1 cellular context compared by ENCODE assay signal in the genomic region with DNA sequence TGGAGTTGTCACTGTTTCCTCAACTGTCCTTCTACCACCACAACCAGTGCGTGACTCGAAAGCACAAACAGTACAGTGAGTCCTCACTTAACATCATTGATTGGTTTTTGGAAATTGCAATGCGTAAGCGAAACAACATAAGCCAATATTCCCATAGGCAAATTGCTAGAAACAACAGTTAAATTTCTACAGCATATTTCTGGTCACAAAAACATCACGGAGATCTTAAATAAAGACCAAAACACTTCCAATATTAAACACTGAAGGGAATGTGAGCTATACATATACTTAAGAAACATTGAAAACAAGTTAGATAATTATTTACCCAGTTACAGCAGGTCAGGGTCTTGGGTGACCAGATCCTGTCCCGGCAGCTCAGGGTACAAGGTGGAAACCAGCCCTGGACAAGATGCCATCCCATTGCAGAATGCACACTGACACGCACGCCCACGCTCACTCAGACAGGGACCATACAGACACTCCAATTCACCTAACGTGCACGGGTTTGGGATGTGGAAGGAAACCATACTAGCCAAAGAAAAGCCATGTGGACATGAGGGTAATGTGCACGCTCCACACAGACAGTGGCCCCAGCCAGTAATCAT.
A peak's percentile ranks its signal among the peaks of the same experiment; 100 is the strongest.
TF ChIP-seq lines count a peak whose summit lies in the region.

No MANE protein-coding gene starts in this region.

TF ChIP-seq in HepG2, 621 proteins besides CTCF, POLR2A, EP300 and RAD21 (continued from another document and continues in another):
- TF ChIP-seq, protein P1, sequence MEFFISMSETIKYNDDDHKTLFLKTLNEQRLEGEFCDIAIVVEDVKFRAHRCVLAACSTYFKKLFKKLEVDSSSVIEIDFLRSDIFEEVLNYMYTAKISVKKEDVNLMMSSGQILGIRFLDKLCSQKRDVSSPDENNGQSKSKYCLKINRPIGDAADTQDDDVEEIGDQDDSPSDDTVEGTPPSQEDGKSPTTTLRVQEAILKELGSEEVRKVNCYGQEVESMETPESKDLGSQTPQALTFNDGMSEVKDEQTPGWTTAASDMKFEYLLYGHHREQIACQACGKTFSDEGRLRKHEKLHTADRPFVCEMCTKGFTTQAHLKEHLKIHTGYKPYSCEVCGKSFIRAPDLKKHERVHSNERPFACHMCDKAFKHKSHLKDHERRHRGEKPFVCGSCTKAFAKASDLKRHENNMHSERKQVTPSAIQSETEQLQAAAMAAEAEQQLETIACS (CRISPR knock-in tag; IDR thresholded peaks at IDR 0.05) = no peak
- peak; percentile 35 for TF ChIP-seq SAP130 (CRISPR knock-in tag; IDR thresholded peaks at IDR 0.05; ENCODE audit: low read depth)
- TF ChIP-seq ELF4 (CRISPR knock-in tag; IDR thresholded peaks at IDR 0.05; ENCODE audit: borderline replicate concordance) = no peak
- TF ChIP-seq HNRNPLL (IDR thresholded peaks at IDR 0.05; ENCODE audit: low read depth, low read length, poor library complexity, severe bottlenecking) = no peak
- no peak for TF ChIP-seq MBNL3 (CRISPR knock-in tag; conservative IDR thresholded peaks at IDR 0.05)
- no peak for TF ChIP-seq NR2F2 (IDR thresholded peaks at IDR 0.05; ENCODE audit: borderline replicate concordance, low read depth)
- TF ChIP-seq ZSCAN20 (CRISPR knock-in tag; IDR thresholded peaks at IDR 0.05; ENCODE audit: borderline replicate concordance) = no peak
- TF ChIP-seq ASH2L (IDR thresholded peaks at IDR 0.05; ENCODE audit: insufficient read length, low read depth, low read length) = no peak
- TF ChIP-seq FOXK2 (IDR thresholded peaks at IDR 0.05) = no peak
- TF ChIP-seq, protein P2, sequence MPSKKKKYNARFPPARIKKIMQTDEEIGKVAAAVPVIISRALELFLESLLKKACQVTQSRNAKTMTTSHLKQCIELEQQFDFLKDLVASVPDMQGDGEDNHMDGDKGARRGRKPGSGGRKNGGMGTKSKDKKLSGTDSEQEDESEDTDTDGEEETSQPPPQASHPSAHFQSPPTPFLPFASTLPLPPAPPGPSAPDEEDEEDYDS (CRISPR knock-in tag; IDR thresholded peaks at IDR 0.05) = peak; percentile 32; the same call in 1 of the 2 replicates
- TF ChIP-seq ZNF225 (CRISPR knock-in tag; IDR thresholded peaks at IDR 0.05) = no peak
- TF ChIP-seq ZBTB20 (CRISPR knock-in tag; IDR thresholded peaks at IDR 0.05; ENCODE audit: borderline replicate concordance, low read depth) = peak; percentile 44; the same call in 1 of the 2 replicates
- TF ChIP-seq HES4 (CRISPR knock-in tag; IDR thresholded peaks at IDR 0.05; ENCODE audit: borderline replicate concordance) = no peak
- no peak for TF ChIP-seq PHF21A (CRISPR knock-in tag; IDR thresholded peaks at IDR 0.05)
- TF ChIP-seq MEF2D (CRISPR knock-in tag; IDR thresholded peaks at IDR 0.05) = peak; percentile 38; the same call in 1 of the 2 replicates
- no peak for TF ChIP-seq KAT2B (IDR thresholded peaks at IDR 0.05; ENCODE audit: borderline replicate concordance, low read depth, low read length)
- peak; percentile 75 for TF ChIP-seq GATAD2A (CRISPR knock-in tag; IDR thresholded peaks at IDR 0.05)
- no peak for TF ChIP-seq JDP2 (CRISPR knock-in tag; IDR thresholded peaks at IDR 0.05; ENCODE audit: borderline replicate concordance)
- no peak for TF ChIP-seq ZNF660 (CRISPR knock-in tag; IDR thresholded peaks at IDR 0.05; ENCODE audit: borderline replicate concordance, low read depth)
- TF ChIP-seq ZEB1 (IDR thresholded peaks at IDR 0.05; ENCODE audit: insufficient replicate concordance, low read depth) = no peak
- TF ChIP-seq TEAD3 (CRISPR knock-in tag; optimal IDR thresholded peaks at IDR 0.05; ENCODE audit: borderline replicate concordance) = peak; percentile 51
- peak; percentile 47 for TF ChIP-seq PHF5A (CRISPR knock-in tag; IDR thresholded peaks at IDR 0.05; ENCODE audit: low read depth, unreplicated experiment)
- TF ChIP-seq, protein P3, sequence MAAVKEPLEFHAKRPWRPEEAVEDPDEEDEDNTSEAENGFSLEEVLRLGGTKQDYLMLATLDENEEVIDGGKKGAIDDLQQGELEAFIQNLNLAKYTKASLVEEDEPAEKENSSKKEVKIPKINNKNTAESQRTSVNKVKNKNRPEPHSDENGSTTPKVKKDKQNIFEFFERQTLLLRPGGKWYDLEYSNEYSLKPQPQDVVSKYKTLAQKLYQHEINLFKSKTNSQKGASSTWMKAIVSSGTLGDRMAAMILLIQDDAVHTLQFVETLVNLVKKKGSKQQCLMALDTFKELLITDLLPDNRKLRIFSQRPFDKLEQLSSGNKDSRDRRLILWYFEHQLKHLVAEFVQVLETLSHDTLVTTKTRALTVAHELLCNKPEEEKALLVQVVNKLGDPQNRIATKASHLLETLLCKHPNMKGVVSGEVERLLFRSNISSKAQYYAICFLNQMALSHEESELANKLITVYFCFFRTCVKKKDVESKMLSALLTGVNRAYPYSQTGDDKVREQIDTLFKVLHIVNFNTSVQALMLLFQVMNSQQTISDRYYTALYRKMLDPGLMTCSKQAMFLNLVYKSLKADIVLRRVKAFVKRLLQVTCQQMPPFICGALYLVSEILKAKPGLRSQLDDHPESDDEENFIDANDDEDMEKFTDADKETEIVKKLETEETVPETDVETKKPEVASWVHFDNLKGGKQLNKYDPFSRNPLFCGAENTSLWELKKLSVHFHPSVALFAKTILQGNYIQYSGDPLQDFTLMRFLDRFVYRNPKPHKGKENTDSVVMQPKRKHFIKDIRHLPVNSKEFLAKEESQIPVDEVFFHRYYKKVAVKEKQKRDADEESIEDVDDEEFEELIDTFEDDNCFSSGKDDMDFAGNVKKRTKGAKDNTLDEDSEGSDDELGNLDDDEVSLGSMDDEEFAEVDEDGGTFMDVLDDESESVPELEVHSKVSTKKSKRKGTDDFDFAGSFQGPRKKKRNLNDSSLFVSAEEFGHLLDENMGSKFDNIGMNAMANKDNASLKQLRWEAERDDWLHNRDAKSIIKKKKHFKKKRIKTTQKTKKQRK (IDR thresholded peaks at IDR 0.05; ENCODE audit: low read length) = no peak
- TF ChIP-seq ZNF607 (CRISPR knock-in tag; IDR thresholded peaks at IDR 0.05; ENCODE audit: borderline replicate concordance) = no peak
- TF ChIP-seq ZNF292 (CRISPR knock-in tag; IDR thresholded peaks at IDR 0.05; ENCODE audit: borderline replicate concordance, low read depth) = no peak
- TF ChIP-seq, protein P4, sequence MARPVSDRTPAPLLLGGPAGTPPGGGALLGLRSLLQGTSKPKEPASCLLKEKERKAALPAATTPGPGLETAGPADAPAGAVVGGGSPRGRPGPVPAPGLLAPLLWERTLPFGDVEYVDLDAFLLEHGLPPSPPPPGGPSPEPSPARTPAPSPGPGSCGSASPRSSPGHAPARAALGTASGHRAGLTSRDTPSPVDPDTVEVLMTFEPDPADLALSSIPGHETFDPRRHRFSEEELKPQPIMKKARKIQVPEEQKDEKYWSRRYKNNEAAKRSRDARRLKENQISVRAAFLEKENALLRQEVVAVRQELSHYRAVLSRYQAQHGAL (CRISPR knock-in tag; IDR thresholded peaks at IDR 0.05; ENCODE audit: not compliant biosample characterization) = no peak
- TF ChIP-seq, protein P5, sequence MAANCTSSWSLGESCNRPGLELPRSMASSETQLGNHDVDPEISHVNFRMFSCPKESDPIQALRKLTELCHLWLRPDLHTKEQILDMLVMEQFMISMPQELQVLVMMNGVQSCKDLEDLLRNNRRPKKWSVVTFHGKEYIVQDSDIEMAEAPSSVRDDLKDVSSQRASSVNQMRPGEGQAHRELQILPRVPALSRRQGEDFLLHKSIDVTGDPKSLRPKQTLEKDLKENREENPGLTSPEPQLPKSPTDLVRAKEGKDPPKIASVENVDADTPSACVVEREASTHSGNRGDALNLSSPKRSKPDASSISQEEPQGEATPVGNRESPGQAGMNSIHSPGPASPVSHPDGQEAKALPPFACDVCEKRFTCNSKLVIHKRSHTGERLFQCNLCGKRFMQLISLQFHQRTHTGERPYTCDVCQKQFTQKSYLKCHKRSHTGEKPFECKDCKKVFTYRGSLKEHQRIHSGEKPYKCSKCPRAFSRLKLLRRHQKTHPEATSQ (CRISPR knock-in tag; IDR thresholded peaks at IDR 0.05; ENCODE audit: borderline replicate concordance) = no peak
- TF ChIP-seq HOXD1 (CRISPR knock-in tag; IDR thresholded peaks at IDR 0.05) = no peak
- TF ChIP-seq TSC22D2 (CRISPR knock-in tag; IDR thresholded peaks at IDR 0.05; ENCODE audit: borderline replicate concordance) = no peak
- no peak for TF ChIP-seq CBFB (CRISPR knock-in tag; IDR thresholded peaks at IDR 0.05)
- TF ChIP-seq ZNF672 (CRISPR knock-in tag; IDR thresholded peaks at IDR 0.05) = no peak
- TF ChIP-seq MED1 (CRISPR knock-in tag; IDR thresholded peaks at IDR 0.05) = peak; percentile 92
- no peak for TF ChIP-seq NFE2 (CRISPR knock-in tag; IDR thresholded peaks at IDR 0.05)
- TF ChIP-seq HNRNPUL1 (IDR thresholded peaks at IDR 0.05; ENCODE audit: low read depth, low read length) = no peak
- TF ChIP-seq SRF (IDR thresholded peaks at IDR 0.05; ENCODE audit: low read depth, low read length) = no peak
- no peak for TF ChIP-seq ZFP37 (CRISPR knock-in tag; IDR thresholded peaks at IDR 0.05; ENCODE audit: borderline replicate concordance)
- TF ChIP-seq TCF7L2 (IDR thresholded peaks at IDR 0.05; ENCODE audit: low read depth, low read length) = no peak
- TF ChIP-seq, protein P6, sequence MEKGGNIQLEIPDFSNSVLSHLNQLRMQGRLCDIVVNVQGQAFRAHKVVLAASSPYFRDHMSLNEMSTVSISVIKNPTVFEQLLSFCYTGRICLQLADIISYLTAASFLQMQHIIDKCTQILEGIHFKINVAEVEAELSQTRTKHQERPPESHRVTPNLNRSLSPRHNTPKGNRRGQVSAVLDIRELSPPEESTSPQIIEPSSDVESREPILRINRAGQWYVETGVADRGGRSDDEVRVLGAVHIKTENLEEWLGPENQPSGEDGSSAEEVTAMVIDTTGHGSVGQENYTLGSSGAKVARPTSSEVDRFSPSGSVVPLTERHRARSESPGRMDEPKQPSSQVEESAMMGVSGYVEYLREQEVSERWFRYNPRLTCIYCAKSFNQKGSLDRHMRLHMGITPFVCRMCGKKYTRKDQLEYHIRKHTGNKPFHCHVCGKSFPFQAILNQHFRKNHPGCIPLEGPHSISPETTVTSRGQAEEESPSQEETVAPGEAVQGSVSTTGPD (CRISPR knock-in tag; IDR thresholded peaks at IDR 0.05) = no peak
- no peak for TF ChIP-seq ZNF652 (CRISPR knock-in tag; IDR thresholded peaks at IDR 0.05; ENCODE audit: borderline replicate concordance, low read depth)
- TF ChIP-seq FLYWCH1 (CRISPR knock-in tag; IDR thresholded peaks at IDR 0.05) = no peak
- peak; percentile 43; the same call in 1 of the 2 replicates for TF ChIP-seq HOXA3 (CRISPR knock-in tag; IDR thresholded peaks at IDR 0.05)
- no peak for TF ChIP-seq ZNF772 (CRISPR knock-in tag; IDR thresholded peaks at IDR 0.05)
- TF ChIP-seq, protein P7, sequence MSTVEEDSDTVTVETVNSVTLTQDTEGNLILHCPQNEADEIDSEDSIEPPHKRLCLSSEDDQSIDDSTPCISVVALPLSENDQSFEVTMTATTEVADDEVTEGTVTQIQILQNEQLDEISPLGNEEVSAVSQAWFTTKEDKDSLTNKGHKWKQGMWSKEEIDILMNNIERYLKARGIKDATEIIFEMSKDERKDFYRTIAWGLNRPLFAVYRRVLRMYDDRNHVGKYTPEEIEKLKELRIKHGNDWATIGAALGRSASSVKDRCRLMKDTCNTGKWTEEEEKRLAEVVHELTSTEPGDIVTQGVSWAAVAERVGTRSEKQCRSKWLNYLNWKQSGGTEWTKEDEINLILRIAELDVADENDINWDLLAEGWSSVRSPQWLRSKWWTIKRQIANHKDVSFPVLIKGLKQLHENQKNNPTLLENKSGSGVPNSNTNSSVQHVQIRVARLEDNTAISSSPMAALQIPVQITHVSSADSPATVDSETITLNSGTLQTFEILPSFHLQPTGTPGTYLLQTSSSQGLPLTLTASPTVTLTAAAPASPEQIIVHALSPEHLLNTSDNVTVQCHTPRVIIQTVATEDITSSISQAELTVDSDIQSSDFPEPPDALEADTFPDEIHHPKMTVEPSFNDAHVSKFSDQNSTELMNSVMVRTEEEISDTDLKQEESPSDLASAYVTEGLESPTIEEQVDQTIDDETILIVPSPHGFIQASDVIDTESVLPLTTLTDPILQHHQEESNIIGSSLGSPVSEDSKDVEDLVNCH (CRISPR knock-in tag; IDR thresholded peaks at IDR 0.05) = no peak
- TF ChIP-seq ZNF761 (CRISPR knock-in tag; conservative IDR thresholded peaks at IDR 0.05) = no peak
- no peak for TF ChIP-seq BHLHE40 (IDR thresholded peaks at IDR 0.05; ENCODE audit: low read length)
- no peak for TF ChIP-seq FOXM1 (CRISPR knock-in tag; IDR thresholded peaks at IDR 0.05)
- TF ChIP-seq, protein P8, sequence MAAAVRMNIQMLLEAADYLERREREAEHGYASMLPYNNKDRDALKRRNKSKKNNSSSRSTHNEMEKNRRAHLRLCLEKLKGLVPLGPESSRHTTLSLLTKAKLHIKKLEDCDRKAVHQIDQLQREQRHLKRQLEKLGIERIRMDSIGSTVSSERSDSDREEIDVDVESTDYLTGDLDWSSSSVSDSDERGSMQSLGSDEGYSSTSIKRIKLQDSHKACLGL (CRISPR knock-in tag; IDR thresholded peaks at IDR 0.05) = no peak
- TF ChIP-seq, protein P9, sequence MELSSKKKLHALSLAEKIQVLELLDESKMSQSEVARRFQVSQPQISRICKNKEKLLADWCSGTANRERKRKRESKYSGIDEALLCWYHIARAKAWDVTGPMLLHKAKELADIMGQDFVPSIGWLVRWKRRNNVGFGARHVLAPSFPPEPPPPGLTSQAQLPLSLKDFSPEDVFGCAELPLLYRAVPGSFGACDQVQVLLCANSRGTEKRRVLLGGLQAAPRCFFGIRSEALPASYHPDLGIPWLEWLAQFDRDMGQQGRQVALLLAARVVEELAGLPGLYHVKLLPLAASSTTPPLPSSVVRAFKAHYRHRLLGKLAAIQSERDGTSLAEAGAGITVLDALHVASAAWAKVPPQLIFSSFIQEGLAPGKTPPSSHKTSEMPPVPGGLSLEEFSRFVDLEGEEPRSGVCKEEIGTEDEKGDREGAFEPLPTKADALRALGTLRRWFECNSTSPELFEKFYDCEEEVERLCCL (CRISPR knock-in tag; IDR thresholded peaks at IDR 0.05; ENCODE audit: borderline replicate concordance) = 0 out of 2 replicates have a peak, but pooled peaks have one; percentile 49
- TF ChIP-seq, protein P10, sequence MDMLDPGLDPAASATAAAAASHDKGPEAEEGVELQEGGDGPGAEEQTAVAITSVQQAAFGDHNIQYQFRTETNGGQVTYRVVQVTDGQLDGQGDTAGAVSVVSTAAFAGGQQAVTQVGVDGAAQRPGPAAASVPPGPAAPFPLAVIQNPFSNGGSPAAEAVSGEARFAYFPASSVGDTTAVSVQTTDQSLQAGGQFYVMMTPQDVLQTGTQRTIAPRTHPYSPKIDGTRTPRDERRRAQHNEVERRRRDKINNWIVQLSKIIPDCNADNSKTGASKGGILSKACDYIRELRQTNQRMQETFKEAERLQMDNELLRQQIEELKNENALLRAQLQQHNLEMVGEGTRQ (IDR thresholded peaks at IDR 0.05; ENCODE audit: low read depth, low read length) = no peak
- TF ChIP-seq, protein P10 (CRISPR knock-in tag; IDR thresholded peaks at IDR 0.05; ENCODE audit: borderline replicate concordance) = no peak
- no peak for TF ChIP-seq ZNF891 (CRISPR knock-in tag; IDR thresholded peaks at IDR 0.05)
- TF ChIP-seq ZBTB7B (CRISPR knock-in tag; IDR thresholded peaks at IDR 0.05) = peak; percentile 45; the same call in 1 of the 2 replicates
- TF ChIP-seq STAG1 (CRISPR knock-in tag; IDR thresholded peaks at IDR 0.05) = no peak
- TF ChIP-seq ZSCAN30 (CRISPR knock-in tag; IDR thresholded peaks at IDR 0.05) = no peak
- TF ChIP-seq TBL1XR1 (IDR thresholded peaks at IDR 0.05; ENCODE audit: borderline replicate concordance, low read length, partially characterized antibody) = no peak
